36 cellular contexts compared by ENCODE assay signal in genomic region chr11:68931911-68932310, GRCh38. TPM values are rescaled to one million over a fixed set of nuclear protein-coding genes. Genes with fewer than 3 reads are reported as not detected.
"Had no signal": no experiment of that assay in that cellular context is flagged by ENCODE, and none has a peak within 500 bp of the region (broad histone marks: within the 10 kb centered on the region; RNA-seq: fewer than 3 reads in every experiment).

No MANE protein-coding gene starts in this region.

- H3K27ac ChIP-seq: adrenal gland, ascending aorta, brain microvascular endothelial cell, esophagus squamous epithelium, hepatocyte, thoracic aorta had no signal

- H3K4me1 Mint-ChIP-seq: nephron progenitor cell had no signal

- H3K9me3 ChIP-seq: adrenal gland, ascending aorta, esophagus squamous epithelium, mucosa of descending colon, neutrophil, thoracic aorta had no signal

- ATAC-seq: left cardiac atrium, left ventricle myocardium superior, mucosa of descending colon, sciatic nerve had no signal

- H3K27me3 Mint-ChIP-seq: activated naive CD8-positive, alpha-beta T cell treated with anti-CD3 and anti-CD28 coated beads for 36 hours had no signal

- H3K27me3 ChIP-seq: adrenal gland, ascending aorta, brain microvascular endothelial cell, esophagus squamous epithelium, hepatocyte, neutrophil had no signal

- H3K4me3 Mint-ChIP-seq: activated naive CD4-positive, alpha-beta T cell treated with anti-CD3 and anti-CD28 coated beads for 36 hours; activated naive CD8-positive, alpha-beta T cell treated with anti-CD3 and anti-CD28 coated beads for 36 hours; nephron progenitor cell had no signal

- DNase-seq: activated CD4-positive, alpha-beta T cell treated with anti-CD3 and anti-CD28 coated beads for 4 hours; activated CD4-positive, alpha-beta T cell treated with anti-CD3 and anti-CD28 coated beads, Interleukin-2, amount 50 U/mL, for 48 hours; activated CD8-positive, alpha-beta memory T cell treated with anti-CD3 and anti-CD28 coated beads for 24 hours; activated effector memory CD4-positive, alpha-beta T cell treated with anti-CD3 and anti-CD28 coated beads, Interleukin-2, amount 50 U/mL, for 16 hours; activated naive CD4-positive, alpha-beta T cell treated with anti-CD3 and anti-CD28 coated beads for 36 hours; activated naive CD8-positive, alpha-beta T cell treated with anti-CD3 and anti-CD28 coated beads for 36 hours; adrenal gland; brain microvascular endothelial cell; cortex of kidney; esophagus squamous epithelium; islet precursor cell; left cardiac atrium; left ventricle myocardium superior; mucosa of descending colon; nephron progenitor cell; retina; small intestine; stimulated activated CD4-positive, alpha-beta T cell treated with anti-CD3 and anti-CD28 coated beads, Interleukin-1b, Interleukin-23, amount 100 ng/mL, for 48 hours; stimulated activated CD4-positive, alpha-beta T cell treated with anti-CD3 and anti-CD28 coated beads, Interleukin-4, amount 100 ng/mL, for 4 hours; stimulated activated CD8-positive, alpha-beta memory T cell treated with anti-CD3 and anti-CD28 coated beads, Interleukin-4, amount 100 ng/mL, for 48 hours; stimulated activated naive CD4-positive, alpha-beta T cell; T-helper 1 cell; trophoblast cell had no signal

- H3K27ac Mint-ChIP-seq: activated naive CD4-positive, alpha-beta T cell treated with anti-CD3 and anti-CD28 coated beads for 36 hours; activated naive CD8-positive, alpha-beta T cell treated with anti-CD3 and anti-CD28 coated beads for 36 hours; nephron progenitor cell had no signal

- H3K4me3 ChIP-seq: adrenal gland, ascending aorta, esophagus squamous epithelium, hepatocyte, mucosa of descending colon, thoracic aorta had no signal

RNA-seq across cellular contexts. Expression of gene MRGPRD, which starts 48.9 kb away (rescaled TPM):
- total RNA-seq: activated naive CD4-positive, alpha-beta T cell treated with anti-CD3 and anti-CD28 coated beads for 36 hours; activated naive CD8-positive, alpha-beta T cell treated with anti-CD3 and anti-CD28 coated beads for 36 hours; adrenal gland; ascending aorta; cardiac septum; chondrocyte; esophagus squamous epithelium; frontal cortex; hepatocyte; left cardiac atrium; left ventricle myocardium superior; lung microvascular endothelial cell; mesenteric fat pad; osteocyte; posterior vena cava; sciatic nerve; subcutaneous adipose tissue had no signal
